Comparison of ENCODE assay signal across 10 cellular contexts in the genomic region with DNA sequence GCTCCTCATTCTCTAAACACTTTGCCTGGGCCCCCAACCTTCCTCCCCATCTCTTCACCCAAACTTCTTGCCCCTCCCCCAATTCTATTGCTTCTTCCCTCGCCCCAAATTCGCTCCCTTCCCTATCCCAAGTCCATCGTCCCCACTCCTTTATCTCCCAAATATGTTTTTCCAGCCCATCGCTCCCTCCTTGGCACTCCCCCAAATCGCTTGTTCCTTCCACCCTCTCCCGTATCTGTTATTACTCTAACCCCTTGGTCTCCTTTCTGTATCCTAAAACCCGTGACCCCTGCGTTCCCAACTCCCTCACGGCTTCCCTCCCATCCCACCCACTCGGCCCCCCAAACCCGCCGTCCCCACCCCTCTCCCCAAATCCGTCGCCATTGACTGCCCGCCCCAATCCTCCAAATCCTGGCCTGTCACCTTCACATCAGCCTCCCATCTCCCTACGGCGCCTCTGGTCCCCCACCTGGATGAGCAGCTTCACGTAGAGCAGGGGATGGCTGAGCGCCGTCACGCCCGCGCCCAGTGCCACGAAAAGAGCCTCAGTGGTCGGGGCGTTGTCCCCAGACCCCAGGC. TPM values are rescaled to one million over a fixed set of nuclear protein-coding genes. Genes with fewer than 3 reads are reported as not detected.
DNase-seq lines count a peak whose midpoint lies in the region; ATAC-seq, FAIRE-seq and TF ChIP-seq lines count a peak whose summit lies in the region.
"Had no signal": no experiment of that assay in that cellular context is flagged by ENCODE, and none has a peak within 500 bp of the region (broad histone marks: within the 10 kb centered on the region; RNA-seq: fewer than 3 reads in every experiment).

No MANE protein-coding gene starts in this region.

- H3K4me1 ChIP-seq in pancreas: peaks cover 9 to 29% (median 9%) of the 10 kb centered on the region in 3 donors

- intact Hi-C loops in pancreas (cut with DNase I): no loop called here

- WGBS in pancreas, 2 donors: 0 to 1% methylated on average over 26 of the region's 26 CpGs

- TF ChIP-seq CTCF in coronary artery (IDR thresholded peaks at IDR 0.05) (no peak), pancreas (IDR thresholded peaks at IDR 0.05) (no peak)

- POLR2A ChIA-PET in HEK293T (lab: Yijun Ruan, JAX): interaction anchor here (0.7 to 2.0 kb wide), 19 partner anchors 8 to 221 kb away, joined by 3 to 18 read pairs (median 4); partner anchors contain the start of genes C6orf89 and PPIL1

- no peaks in the 10 kb centered on the region for H3K36me3 ChIP-seq in pancreas

- peak overlapping the region; percentile 92 to 99 for H3K27ac ChIP-seq in coronary artery
- H3K27ac ChIP-seq in pancreas: peak overlapping the region; percentile 94 to 99 (median 96)

- H3K4me3 ChIP-seq in GM08714 (ENCODE audit: low read length): peak overlapping the region; percentile 90
- H3K4me3 ChIP-seq in coronary artery: peak overlapping the region; percentile 100
- H3K4me3 ChIP-seq in pancreas: peak overlapping the region; percentile 68 to 99 (median 98)

- peak; percentile 18 for ATAC-seq in HG03469 (IDR thresholded peaks at IDR 0.05; ENCODE audit: unreplicated experiment)
- peak in 2 of 4 donors; percentile 0 to 3 for ATAC-seq in pancreas
- ATAC-seq in GM21786 (IDR thresholded peaks at IDR 0.05; ENCODE audit: unreplicated experiment): no peak

- DNase-seq in coronary artery (ENCODE audit: low spot score): no peak
- DNase-seq in pancreas: peak in 1 of 6 donors; percentile 44
- no peak for DNase-seq in HEK293T (ENCODE audit: extremely low spot score)
- no peak for DNase-seq in HTR-8/SVneo (ENCODE audit: insufficient read length, low spot score)
- DNase-seq in Ammon's horn (ENCODE audit: low spot score): no peak

- no peaks in the 10 kb centered on the region for H3K27me3 ChIP-seq in pancreas

- no peaks in the 10 kb centered on the region for H3K9me3 ChIP-seq in pancreas

- CTCF ChIA-PET in HEK293T (lab: Yijun Ruan, JAX): interaction anchor here (1.3 kb wide), 1 partner anchor 223 kb away, joined by 3 read pairs; no protein-coding TSS in a partner anchor

- no peak for FAIRE-seq in pancreas (lab: Jason Lieb, UNC)
- FAIRE-seq in HTR-8/SVneo (lab: Jason Lieb, UNC): no peak

TF ChIP-seq in HEK293T, 16 proteins besides CTCF, POLR2A, EP300 and RAD21:
- no peak for TF ChIP-seq FOXK2 (IDR thresholded peaks at IDR 0.05)
- TF ChIP-seq ARNT (IDR thresholded peaks at IDR 0.05): no peak
- no peak for TF ChIP-seq L3MBTL2 (conservative IDR thresholded peaks at IDR 0.05)
- TF ChIP-seq, protein P1, sequence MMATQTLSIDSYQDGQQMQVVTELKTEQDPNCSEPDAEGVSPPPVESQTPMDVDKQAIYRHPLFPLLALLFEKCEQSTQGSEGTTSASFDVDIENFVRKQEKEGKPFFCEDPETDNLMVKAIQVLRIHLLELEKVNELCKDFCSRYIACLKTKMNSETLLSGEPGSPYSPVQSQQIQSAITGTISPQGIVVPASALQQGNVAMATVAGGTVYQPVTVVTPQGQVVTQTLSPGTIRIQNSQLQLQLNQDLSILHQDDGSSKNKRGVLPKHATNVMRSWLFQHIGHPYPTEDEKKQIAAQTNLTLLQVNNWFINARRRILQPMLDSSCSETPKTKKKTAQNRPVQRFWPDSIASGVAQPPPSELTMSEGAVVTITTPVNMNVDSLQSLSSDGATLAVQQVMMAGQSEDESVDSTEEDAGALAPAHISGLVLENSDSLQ (IDR thresholded peaks at IDR 0.05): no peak
- no peak for TF ChIP-seq BHLHE40 (IDR thresholded peaks at IDR 0.05; ENCODE audit: borderline replicate concordance)
- TF ChIP-seq FOXM1 (IDR thresholded peaks at IDR 0.05; ENCODE audit: borderline replicate concordance): no peak
- TF ChIP-seq SUZ12 (IDR thresholded peaks at IDR 0.05): no peak
- TF ChIP-seq TARDBP (IDR thresholded peaks at IDR 0.05): no peak
- TF ChIP-seq LEF1 (IDR thresholded peaks at IDR 0.05; ENCODE audit: borderline replicate concordance): no peak
- no peak for TF ChIP-seq SP1 (IDR thresholded peaks at IDR 0.05)
- TF ChIP-seq CTBP1 (IDR thresholded peaks at IDR 0.05; ENCODE audit: borderline replicate concordance): no peak
- no peak for TF ChIP-seq ZNF384 (IDR thresholded peaks at IDR 0.05)
- TF ChIP-seq HDGF (IDR thresholded peaks at IDR 0.05; ENCODE audit: borderline replicate concordance): no peak

RNA-seq across cellular contexts. Expression of gene MTCH1, which starts 0.5 kb away (rescaled TPM):
- total RNA-seq in pancreas: 100 to 1,000 TPM in 2 of 6 donors, 10 to 100 TPM in 4; 83.6 to 102 (median 87.2) TPM
- 100 to 1,000 TPM in 1 of 2 donors, 10 to 100 TPM in 1; 66.8 to 146 TPM for polyA plus RNA-seq in pancreas

RNA-seq across cellular contexts. Expression of gene FGD2, which starts 20.0 kb away (rescaled TPM):
- total RNA-seq in pancreas: 10 to 100 TPM in 1 of 6 donors, 1 to 10 TPM in 4, under 1 TPM in 1; 0.98 to 13.2 (median 3.3) TPM
- polyA plus RNA-seq in pancreas: 1 to 10 TPM; 1.7 to 3.2 TPM
- total RNA-seq: RPMI7951 had no signal

RNA-seq across cellular contexts. Expression of gene PI16, which starts 30.9 kb away (rescaled TPM):
- total RNA-seq in pancreas: 1 to 10 TPM in 2 of 6 donors, under 1 TPM in 4; 0.23 to 6.9 (median 0.72) TPM
- 1 to 10 TPM; 3.0 to 7.3 TPM for polyA plus RNA-seq in pancreas
- total RNA-seq: renal cortical epithelial cell, RPMI7951 had no signal
